ENCODE assay signal across 23 cellular contexts in genomic region chr6:161961796-161962195, GRCh38.
"Had no signal": no experiment of that assay in that cellular context is flagged by ENCODE, and none has a peak within 500 bp of the region (broad histone marks: within the 10 kb centered on the region; RNA-seq: fewer than 3 reads in every experiment).

No MANE protein-coding gene starts in this region.

- H3K27ac Mint-ChIP-seq: endodermal cell, mesothelial cell of epicardium had no signal

- H3K9me3 ChIP-seq: esophagus squamous epithelium, gastrocnemius medialis, left lung, lower lobe of right lung, mucosa of descending colon had no signal

- H3K4me3 ChIP-seq: coronary artery, dorsolateral prefrontal cortex, esophagus squamous epithelium, gastrocnemius medialis, heart right ventricle, left lung, lower lobe of right lung, mucosa of descending colon had no signal

- H3K36me3 Mint-ChIP-seq: mesothelial cell of epicardium had no signal

- H3K9me3 Mint-ChIP-seq: endodermal cell, mesothelial cell of epicardium had no signal

- H3K27me3 ChIP-seq: dorsolateral prefrontal cortex, esophagus squamous epithelium, gastrocnemius medialis, heart right ventricle, left lung had no signal

- H3K36me3 ChIP-seq: esophagus squamous epithelium, gastrocnemius medialis, heart right ventricle, left lung, lower lobe of right lung had no signal

- ATAC-seq: esophagus mucosa, gastrocnemius medialis, heart right ventricle, left cardiac atrium, left lung, left ventricle myocardium superior, lower lobe of right lung, mucosa of descending colon had no signal

- H3K4me1 ChIP-seq: esophagus squamous epithelium, gastrocnemius medialis, heart right ventricle, left lung, lower lobe of right lung had no signal

- DNase-seq: dermis blood vessel endothelial cell; dorsolateral prefrontal cortex; effector CD4-positive, alpha-beta T cell; effector memory CD4-positive, alpha-beta T cell; endodermal cell; erythroblast; esophagus squamous epithelium; foreskin fibroblast; foreskin melanocyte; gastrocnemius medialis; glutamatergic neuron; heart right ventricle; hippocampal formation; left cardiac atrium; left lung; left ventricle myocardium superior; lower lobe of right lung; mesenchymal stem cell; mucosa of descending colon had no signal

- H3K4me3 Mint-ChIP-seq: endodermal cell, mesothelial cell of epicardium had no signal

- H3K27ac ChIP-seq: coronary artery, dorsolateral prefrontal cortex, epithelial cell of prostate, esophagus squamous epithelium, gastrocnemius medialis, heart right ventricle, left lung, lower lobe of right lung had no signal

- H3K4me1 Mint-ChIP-seq: mesothelial cell of epicardium had no signal
